Comparison of ENCODE assay signal across 1 cellular context in the genomic region with DNA sequence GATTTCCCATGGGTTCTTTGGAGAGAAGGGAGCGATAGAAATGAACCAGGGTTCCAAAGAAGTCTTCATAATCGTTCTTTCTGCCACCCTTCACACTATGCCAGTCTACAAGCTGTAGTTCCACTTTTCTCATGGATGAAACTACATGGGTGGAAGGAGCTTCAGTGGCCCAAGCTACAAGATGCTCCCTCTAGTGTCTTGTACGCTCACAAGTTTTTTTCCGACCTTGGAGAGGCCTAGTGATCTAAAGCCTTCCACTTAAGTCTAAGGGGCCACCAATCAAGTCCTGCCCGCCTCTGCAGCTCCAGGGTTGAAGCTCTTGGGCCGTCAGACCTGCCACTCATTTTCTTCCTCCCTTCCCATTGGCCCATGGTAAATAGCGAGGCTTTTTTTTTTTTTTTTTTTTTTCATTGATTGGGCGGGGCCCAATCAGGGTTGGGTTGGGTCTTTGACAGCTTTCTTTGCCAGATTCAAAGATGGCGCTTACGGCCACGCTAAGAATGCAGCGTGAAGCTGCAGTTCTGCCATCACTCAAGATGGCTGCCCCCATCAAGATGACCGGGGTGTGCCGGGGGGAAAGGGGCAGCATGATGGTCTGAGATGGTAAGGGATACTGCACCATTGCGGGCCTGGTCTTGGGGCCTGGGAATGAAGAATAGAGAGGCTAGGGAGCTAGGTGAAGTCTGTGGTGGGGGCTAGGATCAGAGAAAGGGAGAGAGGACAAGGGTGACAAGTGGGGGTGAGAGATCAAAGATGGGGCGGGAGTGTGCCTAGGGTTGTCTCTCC.
TF ChIP-seq lines count a peak whose summit lies in the region.

A gene (plus strand): TSS at position 527 of the 786 bp plus-strand sequence. CDS start 430 bp downstream, outside the sequence.

TF ChIP-seq in HepG2, 621 proteins besides CTCF, POLR2A, EP300 and RAD21 (continued from another document):
- TF ChIP-seq, protein P1, sequence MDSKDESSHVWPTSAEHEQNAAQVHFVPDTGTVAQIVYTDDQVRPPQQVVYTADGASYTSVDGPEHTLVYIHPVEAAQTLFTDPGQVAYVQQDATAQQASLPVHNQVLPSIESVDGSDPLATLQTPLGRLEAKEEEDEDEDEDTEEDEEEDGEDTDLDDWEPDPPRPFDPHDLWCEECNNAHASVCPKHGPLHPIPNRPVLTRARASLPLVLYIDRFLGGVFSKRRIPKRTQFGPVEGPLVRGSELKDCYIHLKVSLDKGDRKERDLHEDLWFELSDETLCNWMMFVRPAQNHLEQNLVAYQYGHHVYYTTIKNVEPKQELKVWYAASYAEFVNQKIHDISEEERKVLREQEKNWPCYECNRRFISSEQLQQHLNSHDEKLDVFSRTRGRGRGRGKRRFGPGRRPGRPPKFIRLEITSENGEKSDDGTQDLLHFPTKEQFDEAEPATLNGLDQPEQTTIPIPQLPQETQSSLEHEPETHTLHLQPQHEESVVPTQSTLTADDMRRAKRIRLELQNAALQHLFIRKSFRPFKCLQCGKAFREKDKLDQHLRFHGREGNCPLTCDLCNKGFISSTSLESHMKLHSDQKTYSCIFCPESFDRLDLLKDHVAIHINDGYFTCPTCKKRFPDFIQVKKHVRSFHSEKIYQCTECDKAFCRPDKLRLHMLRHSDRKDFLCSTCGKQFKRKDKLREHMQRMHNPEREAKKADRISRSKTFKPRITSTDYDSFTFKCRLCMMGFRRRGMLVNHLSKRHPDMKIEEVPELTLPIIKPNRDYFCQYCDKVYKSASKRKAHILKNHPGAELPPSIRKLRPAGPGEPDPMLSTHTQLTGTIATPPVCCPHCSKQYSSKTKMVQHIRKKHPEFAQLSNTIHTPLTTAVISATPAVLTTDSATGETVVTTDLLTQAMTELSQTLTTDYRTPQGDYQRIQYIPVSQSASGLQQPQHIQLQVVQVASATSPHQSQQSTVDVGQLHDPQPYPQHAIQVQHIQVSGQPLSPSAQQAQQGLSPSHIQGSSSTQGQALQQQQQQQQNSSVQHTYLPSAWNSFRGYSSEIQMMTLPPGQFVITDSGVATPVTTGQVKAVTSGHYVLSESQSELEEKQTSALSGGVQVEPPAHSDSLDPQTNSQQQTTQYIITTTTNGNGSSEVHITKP (CRISPR knock-in tag; IDR thresholded peaks at IDR 0.05; ENCODE audit: low read depth) = no peak
- TF ChIP-seq ZNF616 (CRISPR knock-in tag; IDR thresholded peaks at IDR 0.05; ENCODE audit: low read depth) (no peak), SIN3B (IDR thresholded peaks at IDR 0.05; ENCODE audit: low read length) (no peak), ERF (CRISPR knock-in tag; IDR thresholded peaks at IDR 0.05) (peak; percentile 42; the same call in 1 of the 2 replicates), ZNF10 (CRISPR knock-in tag; IDR thresholded peaks at IDR 0.05; ENCODE audit: borderline replicate concordance, low read depth) (no peak), CEBPG (CRISPR knock-in tag; IDR thresholded peaks at IDR 0.05) (no peak), HNRNPL (IDR thresholded peaks at IDR 0.05; ENCODE audit: low read depth, low read length) (no peak), ZNF572 (CRISPR knock-in tag; IDR thresholded peaks at IDR 0.05) (no peak), ETV5 (CRISPR knock-in tag; IDR thresholded peaks at IDR 0.05; ENCODE audit: borderline replicate concordance) (no peak), ZNF274 (CRISPR knock-in tag; IDR thresholded peaks at IDR 0.05) (no peak), ZNF891 (CRISPR knock-in tag; IDR thresholded peaks at IDR 0.05) (no peak; the same call in 1 of the 2 replicates), ZNF569 (CRISPR knock-in tag; IDR thresholded peaks at IDR 0.05; ENCODE audit: borderline replicate concordance) (no peak), CENPX (CRISPR knock-in tag; IDR thresholded peaks at IDR 0.05) (no peak), SNAI1 (CRISPR knock-in tag; IDR thresholded peaks at IDR 0.05; ENCODE audit: borderline replicate concordance) (0 out of 2 replicates have a peak, but pooled peaks have one; percentile 13), ZFAT (CRISPR knock-in tag; conservative IDR thresholded peaks at IDR 0.05) (no peak), SIX4 (CRISPR knock-in tag; IDR thresholded peaks at IDR 0.05) (no peak; the same call in 1 of the 2 replicates)
- TF ChIP-seq, protein P2, sequence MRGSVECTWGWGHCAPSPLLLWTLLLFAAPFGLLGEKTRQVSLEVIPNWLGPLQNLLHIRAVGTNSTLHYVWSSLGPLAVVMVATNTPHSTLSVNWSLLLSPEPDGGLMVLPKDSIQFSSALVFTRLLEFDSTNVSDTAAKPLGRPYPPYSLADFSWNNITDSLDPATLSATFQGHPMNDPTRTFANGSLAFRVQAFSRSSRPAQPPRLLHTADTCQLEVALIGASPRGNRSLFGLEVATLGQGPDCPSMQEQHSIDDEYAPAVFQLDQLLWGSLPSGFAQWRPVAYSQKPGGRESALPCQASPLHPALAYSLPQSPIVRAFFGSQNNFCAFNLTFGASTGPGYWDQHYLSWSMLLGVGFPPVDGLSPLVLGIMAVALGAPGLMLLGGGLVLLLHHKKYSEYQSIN (CRISPR knock-in tag; IDR thresholded peaks at IDR 0.05; ENCODE audit: borderline replicate concordance) = no peak
- TF ChIP-seq, protein P3, sequence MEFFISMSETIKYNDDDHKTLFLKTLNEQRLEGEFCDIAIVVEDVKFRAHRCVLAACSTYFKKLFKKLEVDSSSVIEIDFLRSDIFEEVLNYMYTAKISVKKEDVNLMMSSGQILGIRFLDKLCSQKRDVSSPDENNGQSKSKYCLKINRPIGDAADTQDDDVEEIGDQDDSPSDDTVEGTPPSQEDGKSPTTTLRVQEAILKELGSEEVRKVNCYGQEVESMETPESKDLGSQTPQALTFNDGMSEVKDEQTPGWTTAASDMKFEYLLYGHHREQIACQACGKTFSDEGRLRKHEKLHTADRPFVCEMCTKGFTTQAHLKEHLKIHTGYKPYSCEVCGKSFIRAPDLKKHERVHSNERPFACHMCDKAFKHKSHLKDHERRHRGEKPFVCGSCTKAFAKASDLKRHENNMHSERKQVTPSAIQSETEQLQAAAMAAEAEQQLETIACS (CRISPR knock-in tag; IDR thresholded peaks at IDR 0.05) = no peak
- TF ChIP-seq, protein P4, sequence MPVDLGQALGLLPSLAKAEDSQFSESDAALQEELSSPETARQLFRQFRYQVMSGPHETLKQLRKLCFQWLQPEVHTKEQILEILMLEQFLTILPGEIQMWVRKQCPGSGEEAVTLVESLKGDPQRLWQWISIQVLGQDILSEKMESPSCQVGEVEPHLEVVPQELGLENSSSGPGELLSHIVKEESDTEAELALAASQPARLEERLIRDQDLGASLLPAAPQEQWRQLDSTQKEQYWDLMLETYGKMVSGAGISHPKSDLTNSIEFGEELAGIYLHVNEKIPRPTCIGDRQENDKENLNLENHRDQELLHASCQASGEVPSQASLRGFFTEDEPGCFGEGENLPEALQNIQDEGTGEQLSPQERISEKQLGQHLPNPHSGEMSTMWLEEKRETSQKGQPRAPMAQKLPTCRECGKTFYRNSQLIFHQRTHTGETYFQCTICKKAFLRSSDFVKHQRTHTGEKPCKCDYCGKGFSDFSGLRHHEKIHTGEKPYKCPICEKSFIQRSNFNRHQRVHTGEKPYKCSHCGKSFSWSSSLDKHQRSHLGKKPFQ (CRISPR knock-in tag; IDR thresholded peaks at IDR 0.05; ENCODE audit: insufficient replicate concordance) = peak; percentile 51
